9 cellular contexts compared by ENCODE assay signal in the genomic region with DNA sequence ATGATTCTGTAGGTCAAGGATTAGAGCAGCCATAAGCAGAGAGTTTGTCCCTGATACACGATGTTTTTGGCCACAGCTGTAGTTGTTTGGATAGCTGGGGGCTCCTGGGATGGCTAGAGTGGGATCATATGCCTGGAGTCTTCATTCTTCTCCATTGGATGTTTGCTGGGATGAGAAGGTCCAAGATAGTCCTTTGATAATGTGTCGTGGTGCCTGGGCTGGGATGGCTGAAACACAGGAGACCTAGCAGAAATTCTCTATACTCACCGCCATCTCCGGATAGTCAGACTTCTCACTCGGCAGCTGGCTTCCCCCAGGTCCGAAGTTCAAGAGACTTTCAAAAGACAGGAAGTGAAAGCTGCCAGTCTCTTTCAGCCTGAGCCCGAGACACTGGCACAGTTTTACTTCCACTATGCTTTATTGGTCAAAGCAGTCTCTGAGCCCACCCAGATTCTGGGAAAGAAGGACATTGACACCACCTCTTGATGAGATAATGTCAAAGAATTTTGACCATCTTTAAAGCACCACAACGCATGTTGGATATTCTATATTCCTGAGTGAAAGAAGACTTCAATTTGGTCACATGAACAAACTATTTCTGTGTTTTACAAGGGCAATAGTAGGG. TPM values are rescaled to one million over a fixed set of nuclear protein-coding genes. Genes with fewer than 3 reads are reported as not detected.
A peak's percentile ranks its signal among the peaks of the same experiment; 100 is the strongest.
DNase-seq lines count a peak whose midpoint lies in the region; ATAC-seq and TF ChIP-seq lines count a peak whose summit lies in the region.
"Had no signal": no experiment of that assay in that cellular context is flagged by ENCODE, and none has a peak within 500 bp of the region (broad histone marks: within the 10 kb centered on the region; RNA-seq: fewer than 3 reads in every experiment).

No MANE protein-coding gene starts in this region.

- H3K27me3 ChIP-seq in testis: no peaks in the 10 kb centered on the region

- H3K9me3 ChIP-seq in testis: no peaks in the 10 kb centered on the region

- TF ChIP-seq POLR2A in testis (IDR thresholded peaks at IDR 0.05): no peak

- intact Hi-C loops in left cardiac atrium (cut with DNase I) (loop anchor here in 1 of 2 donors (10.0 kb wide), 1 partner anchor 748 kb away; no protein-coding TSS in a partner anchor), testis (cut with DNase I; ENCODE audit: low total_unique reads) (no loop called here)

- no peaks in the 10 kb centered on the region for H3K36me3 ChIP-seq in testis (ENCODE audit: low read depth, missing control alignments)

- no peak overlapping the region for H3K27ac ChIP-seq in testis
- H3K27ac ChIP-seq: VCaP had no signal

- peak; percentile 99 for ATAC-seq in HG02642 (IDR thresholded peaks at IDR 0.05; ENCODE audit: poor library complexity, unreplicated experiment)
- peak in 1 of 2 donors; percentile 47 for ATAC-seq in left cardiac atrium

- WGBS in testis, 2 donors: 41 to 59% methylated on average over 8 of the region's 8 CpGs

- H3K4me1 ChIP-seq in testis: no peaks in the 10 kb centered on the region

- no peak overlapping the region for H3K4me3 ChIP-seq in testis

- no peak for TF ChIP-seq CTCF in testis (IDR thresholded peaks at IDR 0.05)

- DNase-seq in NCI-H146 (lab: John Stamatoyannopoulos, UW) (peak; percentile 54), NCI-H146 treated with DMSO at 0.1 percent for 48 hours (lab: John Stamatoyannopoulos, UW; ENCODE audit: unreplicated experiment) (no peak), MV-4-11 (lab: John Stamatoyannopoulos, UW) (peak; percentile 91), left cardiac atrium (peak; percentile 38), testis (peak; percentile 28), iPS-NIHi7 (ENCODE audit: extremely low spot score) (no peak), cortex of kidney (lab: John Stamatoyannopoulos, UW) (no peak)

RNA-seq across cellular contexts. Expression of gene MARCKS, which starts 16.0 kb away (rescaled TPM):
- total RNA-seq in left cardiac atrium: 10 to 100 TPM; 23.0 to 32.6 TPM
- 10 to 100 TPM; 26.6 to 32.7 TPM for total RNA-seq in testis
- 21.5 TPM for polyA plus RNA-seq in testis (ENCODE audit: insufficient read depth, low read depth, low replicate concordance)

Comparison
In these comparisons a context has a peak if more than half of its experiments do, and no peak if none do; other contexts are left out.
1. DNase-seq: peak in NCI-H146 (single experiment), MV-4-11 (single experiment), left cardiac atrium (single experiment) and testis (single experiment); none in NCI-H146 treated with DMSO at 0.1 percent for 48 hours (single experiment), iPS-NIHi7 (single experiment) and cortex of kidney (single experiment).